Comparison of ENCODE assay signal across 8 cellular contexts in the genomic region with DNA sequence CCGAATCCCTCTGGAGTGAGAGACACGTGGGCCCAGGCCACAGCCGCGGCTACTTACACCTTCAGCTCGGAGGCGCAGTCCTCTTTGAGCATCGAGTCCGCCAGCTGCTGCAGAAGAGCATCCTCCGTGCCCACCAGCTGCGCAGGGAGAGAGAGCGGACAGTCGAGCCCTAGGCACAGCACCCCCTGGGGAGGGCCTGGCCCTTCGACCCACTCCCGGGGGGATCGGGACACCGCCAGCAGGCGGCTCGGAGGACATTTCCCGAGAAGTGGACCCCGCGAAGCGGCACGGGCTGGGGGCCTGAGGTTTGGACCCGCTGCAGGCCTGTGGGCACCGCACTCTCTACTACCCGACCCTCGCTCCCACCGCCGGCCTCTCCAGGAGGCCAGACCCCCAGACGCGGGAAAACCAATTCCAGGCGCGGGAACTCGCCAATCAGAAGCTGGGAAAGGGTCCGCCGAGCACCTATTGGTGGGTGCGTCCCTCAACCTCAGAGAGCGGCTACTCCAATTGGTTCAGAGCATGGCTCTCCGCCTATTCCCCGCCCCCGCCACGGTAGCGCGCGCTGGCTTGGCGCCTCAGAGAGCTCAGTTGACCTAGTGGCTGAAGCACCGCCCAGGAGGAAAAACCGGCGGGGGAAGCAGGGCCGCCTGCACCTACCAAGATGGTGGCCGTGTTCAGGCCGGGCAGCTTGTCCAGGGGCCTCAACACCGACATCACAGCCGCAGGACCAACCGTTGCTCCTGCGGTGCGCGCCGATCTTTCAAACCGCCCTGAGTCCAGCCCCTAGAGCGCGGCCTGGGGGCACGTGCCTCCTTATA. TPM values are rescaled to one million over a fixed set of nuclear protein-coding genes. Genes with fewer than 3 reads are reported as not detected.
A peak's percentile ranks its signal among the peaks of the same experiment; 100 is the strongest.
DNase-seq lines count a peak whose midpoint lies in the region; ATAC-seq and TF ChIP-seq lines count a peak whose summit lies in the region.

A gene with protein sequence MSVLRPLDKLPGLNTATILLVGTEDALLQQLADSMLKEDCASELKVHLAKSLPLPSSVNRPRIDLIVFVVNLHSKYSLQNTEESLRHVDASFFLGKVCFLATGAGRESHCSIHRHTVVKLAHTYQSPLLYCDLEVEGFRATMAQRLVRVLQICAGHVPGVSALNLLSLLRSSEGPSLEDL (minus strand): TSS at position 793 of the 821 bp plus-strand sequence. CDS start 76 bp downstream, at position 717.

- H3K27ac Mint-ChIP-seq in progenitor cell of endocrine pancreas: peak within 1 kb of the TSS; percentile 90

- ATAC-seq in GM18498 (IDR thresholded peaks at IDR 0.05; ENCODE audit: unreplicated experiment) (peak; percentile 86), HG02885 (IDR thresholded peaks at IDR 0.05; ENCODE audit: poor library complexity, unreplicated experiment) (peak; percentile 85), left ventricle myocardium superior (peak; percentile 98)

- intact Hi-C loops in left ventricle myocardium superior (cut with micrococcal nuclease): loop anchor here (5.0 kb wide), 1 partner anchor 124 kb away; no protein-coding TSS in a partner anchor

- no peaks in the 10 kb centered on the region for H3K27me3 Mint-ChIP-seq in progenitor cell of endocrine pancreas

- peak within 1 kb of the TSS; percentile 45 for H3K4me3 ChIP-seq in urinary bladder (ENCODE audit: low read depth, low read length)

- H3K4me3 Mint-ChIP-seq in progenitor cell of endocrine pancreas (ENCODE audit: low read depth): peak within 1 kb of the TSS; percentile 85

- WGBS in urinary bladder: under 1% methylated on average over 63 of the region's 63 CpGs

- DNase-seq in NCI-H1694 treated with DMSO at 0.1 percent for 48 hours (lab: John Stamatoyannopoulos, UW) (peak; percentile 96), T-helper 2 cell (peak; percentile 71 to 95 (median 84)), left ventricle myocardium superior (peak; percentile 93), progenitor cell of endocrine pancreas (ENCODE audit: low spot score, unreplicated experiment) (peak; percentile 87)

- no peaks in the 10 kb centered on the region for H3K4me1 ChIP-seq in urinary bladder (ENCODE audit: insufficient read depth)

- H3K27ac ChIP-seq in angular gyrus (ENCODE audit: low read depth, low read length) (peak within 1 kb of the TSS; percentile 8), urinary bladder (ENCODE audit: low read depth) (no peak within 1 kb of the TSS)

- H3K36me3 ChIP-seq in urinary bladder (ENCODE audit: insufficient read depth): no peaks in the 10 kb centered on the region

- peaks cover 3% of the 10 kb centered on the region for H3K36me3 Mint-ChIP-seq in progenitor cell of endocrine pancreas (ENCODE audit: insufficient read depth)

- peak; percentile 29 for TF ChIP-seq CTCF in progenitor cell of endocrine pancreas (IDR thresholded peaks at IDR 0.05; ENCODE audit: unreplicated experiment)

- H3K4me1 Mint-ChIP-seq in progenitor cell of endocrine pancreas (ENCODE audit: low read depth): peaks cover 9% of the 10 kb centered on the region

- H3K9me3 Mint-ChIP-seq in progenitor cell of endocrine pancreas (ENCODE audit: low read depth): no peaks in the 10 kb centered on the region

RNA-seq across cellular contexts. Expression of the gene that starts here (rescaled TPM):
- total RNA-seq in left ventricle myocardium superior (0.52 TPM), progenitor cell of endocrine pancreas (16.4 and 16.9 TPM in 2 replicates), urinary bladder (6.2 TPM)
- 1.1 TPM for polyA plus RNA-seq in urinary bladder

Comparison
In these comparisons a context has a peak if more than half of its experiments do, and no peak if none do; other contexts are left out.
1. Peak in DNase-seq and ATAC-seq in left ventricle myocardium superior; RNA of the gene not detected or under 1 TPM.